15 cellular contexts compared by ENCODE assay signal in genomic region chr4:38603652-38604051, GRCh38.
DNase-seq lines count a peak whose midpoint lies in the region; ATAC-seq and TF ChIP-seq lines count a peak whose summit lies in the region.
"Had no signal": no experiment of that assay in that cellular context is flagged by ENCODE, and none has a peak within 500 bp of the region (broad histone marks: within the 10 kb centered on the region; RNA-seq: fewer than 3 reads in every experiment).

No MANE protein-coding gene starts in this region.

- CTCF ChIA-PET in activated CD8-positive, alpha-beta memory T cell treated with anti-CD3 and anti-CD28 coated beads, Interleukin-2, amount 10 ng/mL, durations not matched to agents 7 days and 5 days (lab: Charles Lee), result no interaction called here

- 97% methylated on average over 6 of the region's 6 CpGs for WGBS in esophagus muscularis mucosa

- H3K9me3 Mint-ChIP-seq in activated CD8-positive, alpha-beta memory T cell treated with anti-CD3 and anti-CD28 coated beads, Interleukin-2, amount 10 ng/mL, durations not matched to agents 7 days and 5 days (ENCODE audit: low read depth), result no peaks in the 10 kb centered on the region
- H3K9me3 Mint-ChIP-seq: CD8-positive, alpha-beta T cell; GM23338 had no signal

- H3K4me1 ChIP-seq in esophagus muscularis mucosa, result peaks cover 0 to 15% (median 11%) of the 10 kb centered on the region in 4 donors

- no peak for TF ChIP-seq EP300 in esophagus muscularis mucosa (IDR thresholded peaks at IDR 0.05)

- intact Hi-C loops in esophagus muscularis mucosa (cut with DNase I), result no loop called here

- H3K27me3 ChIP-seq in esophagus muscularis mucosa, result no peaks in the 10 kb centered on the region
- H3K27me3 ChIP-seq: BLaER1 treated with 17β-estradiol and CSF1 and Interleukin-3, amounts not matched to agents 10 nM and 100 nM had no signal

- ATAC-seq in activated CD8-positive, alpha-beta memory T cell treated with anti-CD3 and anti-CD28 coated beads, Interleukin-2, amount 10 ng/mL, durations not matched to agents 7 days and 5 days, result no peak
- no peak for ATAC-seq in GM18520 (IDR thresholded peaks at IDR 0.05; ENCODE audit: unreplicated experiment)
- ATAC-seq in GM19452 (IDR thresholded peaks at IDR 0.05; ENCODE audit: unreplicated experiment), result no peak
- ATAC-seq: CD8-positive, alpha-beta T cell; GM12878; GM23338 had no signal

- TF ChIP-seq POLR2A in esophagus muscularis mucosa (IDR thresholded peaks at IDR 0.05; ENCODE audit: low read depth), result no peak

- no peak overlapping the region for H3K4me3 Mint-ChIP-seq in activated CD8-positive, alpha-beta memory T cell treated with anti-CD3 and anti-CD28 coated beads, Interleukin-2, amount 10 ng/mL, durations not matched to agents 7 days and 5 days
- H3K4me3 Mint-ChIP-seq: B cell; CD8-positive, alpha-beta T cell; GM23338 had no signal

- H3K36me3 ChIP-seq in esophagus muscularis mucosa, result no peaks in the 10 kb centered on the region
- H3K36me3 ChIP-seq: BLaER1 treated with 17β-estradiol and CSF1 and Interleukin-3, amounts not matched to agents 10 nM and 100 nM had no signal

- H3K27ac Mint-ChIP-seq in activated CD8-positive, alpha-beta memory T cell treated with anti-CD3 and anti-CD28 coated beads, Interleukin-2, amount 10 ng/mL, durations not matched to agents 7 days and 5 days, result no peak overlapping the region
- H3K27ac Mint-ChIP-seq: B cell; CD8-positive, alpha-beta T cell; GM23338 had no signal

- peak; percentile 30 for DNase-seq in activated CD8-positive, alpha-beta memory T cell treated with anti-CD3 and anti-CD28 coated beads, Interleukin-2, amount 50 U/mL, for 48 hours
- no peak for DNase-seq in activated CD8-positive, alpha-beta memory T cell treated with anti-CD3 and anti-CD28 coated beads, Interleukin-2, amount 10 ng/mL, durations not matched to agents 7 days and 5 days
- peak; percentile 26 for DNase-seq in RKO (ENCODE audit: low spot score)
- peak; percentile 70 for DNase-seq in esophagus muscularis mucosa (ENCODE audit: extremely low spot score)
- DNase-seq: Calu3; CD8-positive, alpha-beta T cell; DND-41; EL; HCEC 1CT had no signal

- peaks cover 18% of the 10 kb centered on the region for H3K4me1 Mint-ChIP-seq in activated CD8-positive, alpha-beta memory T cell treated with anti-CD3 and anti-CD28 coated beads, Interleukin-2, amount 10 ng/mL, durations not matched to agents 7 days and 5 days
- H3K4me1 Mint-ChIP-seq: B cell had no signal

- no peak for TF ChIP-seq CTCF in esophagus muscularis mucosa (IDR thresholded peaks at IDR 0.05)

- H3K27me3 Mint-ChIP-seq in activated CD8-positive, alpha-beta memory T cell treated with anti-CD3 and anti-CD28 coated beads, Interleukin-2, amount 10 ng/mL, durations not matched to agents 7 days and 5 days, result no peaks in the 10 kb centered on the region
- H3K27me3 Mint-ChIP-seq: B cell had no signal

- no peak overlapping the region for H3K27ac ChIP-seq in esophagus muscularis mucosa (replicated peaks in 1 of 4)
- H3K27ac ChIP-seq: BLaER1 treated with 17β-estradiol and CSF1 and Interleukin-3, amounts not matched to agents 10 nM and 100 nM had no signal

- H3K36me3 Mint-ChIP-seq in activated CD8-positive, alpha-beta memory T cell treated with anti-CD3 and anti-CD28 coated beads, Interleukin-2, amount 10 ng/mL, durations not matched to agents 7 days and 5 days, result no peaks in the 10 kb centered on the region
- H3K36me3 Mint-ChIP-seq: CD8-positive, alpha-beta T cell had no signal

- H3K9me3 ChIP-seq in esophagus muscularis mucosa, result no peaks in the 10 kb centered on the region

- H3K4me3 ChIP-seq in esophagus muscularis mucosa, result no peak overlapping the region
- H3K4me3 ChIP-seq: BLaER1 treated with 17β-estradiol and CSF1 and Interleukin-3, amounts not matched to agents 10 nM and 100 nM; GM12878; GM23338 had no signal
